ENCODE assay signal across 27 cellular contexts in the genomic region with DNA sequence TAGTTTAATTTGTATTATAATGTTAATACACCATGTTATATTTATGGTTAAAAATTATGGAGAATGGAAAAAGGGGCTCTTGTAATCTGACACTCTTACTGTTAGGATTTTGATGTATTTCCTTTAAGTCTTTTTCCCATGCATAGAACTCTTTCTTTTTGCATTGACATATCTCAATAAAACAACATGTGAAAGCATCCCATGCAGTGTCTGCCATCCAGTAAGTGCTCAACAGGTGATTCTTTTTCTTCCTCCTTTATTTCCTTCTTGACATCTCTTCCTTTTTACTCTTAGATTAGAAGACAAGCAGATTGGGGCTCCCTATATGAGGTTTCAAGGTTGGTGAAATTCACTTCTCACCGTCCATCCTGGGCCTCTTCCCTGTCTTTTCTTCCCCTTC. TPM values are rescaled to one million over a fixed set of nuclear protein-coding genes. Genes with fewer than 3 reads are reported as not detected.
DNase-seq lines count a peak whose midpoint lies in the region; ATAC-seq, FAIRE-seq and TF ChIP-seq lines count a peak whose summit lies in the region.
"Had no signal": no experiment of that assay in that cellular context is flagged by ENCODE, and none has a peak within 500 bp of the region (broad histone marks: within the 10 kb centered on the region; RNA-seq: fewer than 3 reads in every experiment).

No MANE protein-coding gene starts in this region.

- TF ChIP-seq CTCF in astrocyte (IDR thresholded peaks at IDR 0.05; ENCODE audit: insufficient read depth, low read depth, low read length) (no peak), nephron (IDR thresholded peaks at IDR 0.05; ENCODE audit: unreplicated experiment in 3 of 3) (no peak), esophagus squamous epithelium (IDR thresholded peaks at IDR 0.05) (no peak)

- peaks cover 10% of the 10 kb centered on the region for H3K4me1 Mint-ChIP-seq in activated naive CD4-positive, alpha-beta T cell treated with anti-CD3 and anti-CD28 coated beads, Interleukin-2, amount 50 U/mL, for 24 hours
- peaks cover 7% of the 10 kb centered on the region for H3K4me1 Mint-ChIP-seq in activated naive CD4-positive, alpha-beta T cell treated with anti-CD3 and anti-CD28 coated beads for 36 hours (ENCODE audit: low read depth)
- H3K4me1 Mint-ChIP-seq in astrocyte (ENCODE audit: low read depth, unreplicated experiment) (peaks cover 15% of the 10 kb centered on the region), nephron (peaks cover 30% of the 10 kb centered on the region)
- peaks cover 15% of the 10 kb centered on the region for H3K4me1 Mint-ChIP-seq in activated T-cell treated with anti-CD3 and anti-CD28 coated beads, Interleukin-2, amount 50 U/mL, for 72 hours (ENCODE audit: low read depth)

- H3K9ac ChIP-seq in astrocyte (ENCODE audit: low read length) = peak overlapping the region; percentile 20
- H3K9ac ChIP-seq in stomach smooth muscle (ENCODE audit: low read length in 2 of 2) = no peak overlapping the region

- 83 to 87% methylated on average over 1 of the region's 1 CpG for WGBS in esophagus squamous epithelium, 2 donors

- TF ChIP-seq POLR2A in esophagus squamous epithelium (IDR thresholded peaks at IDR 0.05) = no peak

- peak overlapping the region; percentile 51 for H3K27ac Mint-ChIP-seq in activated naive CD4-positive, alpha-beta T cell treated with anti-CD3 and anti-CD28 coated beads, Interleukin-2, amount 50 U/mL, for 24 hours
- H3K27ac Mint-ChIP-seq in activated naive CD4-positive, alpha-beta T cell treated with anti-CD3 and anti-CD28 coated beads for 36 hours = no peak overlapping the region
- no peak overlapping the region for H3K27ac Mint-ChIP-seq in astrocyte (ENCODE audit: unreplicated experiment)
- no peak overlapping the region for H3K27ac Mint-ChIP-seq in nephron
- H3K27ac Mint-ChIP-seq in activated T-cell treated with anti-CD3 and anti-CD28 coated beads, Interleukin-2, amount 50 U/mL, for 72 hours = no peak overlapping the region
- H3K27ac Mint-ChIP-seq: activated naive CD8-positive, alpha-beta T cell; activated T-helper 17 cell treated with anti-CD3 and anti-CD28 coated beads, Interleukin-2, amount 50 U/mL, for 72 hours; CD4-positive, alpha-beta memory T cell; stimulated activated naive CD8-positive, alpha-beta T cell treated with anti-CD3 and anti-CD28 coated beads, Interleukin-15, Interleukin-2, amounts not matched to agents 100 ng/mL and 50 ng/mL, for 24 hours had no signal

- H3K4me1 ChIP-seq in astrocyte (ENCODE audit: insufficient read depth, low read length) = peaks cover 14% of the 10 kb centered on the region
- H3K4me1 ChIP-seq in stomach smooth muscle (ENCODE audit: control insufficient read depth, insufficient read depth, low read length) = peaks cover 13% of the 10 kb centered on the region
- H3K4me1 ChIP-seq in esophagus squamous epithelium = peaks cover 0 to 25% (median 0%) of the 10 kb centered on the region in 3 donors

- H3K27me3 ChIP-seq in astrocyte (ENCODE audit: insufficient read depth, low read length) = no peaks in the 10 kb centered on the region
- H3K27me3 ChIP-seq in stomach smooth muscle (ENCODE audit: control insufficient read depth in 1 of 2, insufficient read depth in 2 of 2, low read length in 2 of 2) = no peaks in the 10 kb centered on the region
- peaks cover 0 to 7% (median 0%) of the 10 kb centered on the region in 4 donors for H3K27me3 ChIP-seq in esophagus squamous epithelium
- H3K27me3 ChIP-seq: upper lobe of left lung had no signal

- no peak for ATAC-seq in activated T-cell treated with anti-CD3 and anti-CD28 coated beads, Interleukin-2, amount 50 U/mL, for 72 hours (replicated peaks in 1 of 2)
- ATAC-seq in HG03354 (IDR thresholded peaks at IDR 0.05; ENCODE audit: poor library complexity, severe bottlenecking, unreplicated experiment) = no peak
- ATAC-seq: activated T-helper 17 cell treated with anti-CD3 and anti-CD28 coated beads, Interleukin-2, amount 50 U/mL, for 72 hours had no signal

- H3K4me2 ChIP-seq in astrocyte (ENCODE audit: low read length) = peak overlapping the region; percentile 92

- no peak overlapping the region for H3K4me3 Mint-ChIP-seq in activated naive CD4-positive, alpha-beta T cell treated with anti-CD3 and anti-CD28 coated beads, Interleukin-2, amount 50 U/mL, for 24 hours
- no peak overlapping the region for H3K4me3 Mint-ChIP-seq in activated naive CD4-positive, alpha-beta T cell treated with anti-CD3 and anti-CD28 coated beads for 36 hours
- H3K4me3 Mint-ChIP-seq in astrocyte (ENCODE audit: unreplicated experiment) (peak overlapping the region; percentile 76), nephron (peak overlapping the region; percentile 22 to 92 (median 63))
- no peak overlapping the region for H3K4me3 Mint-ChIP-seq in activated T-cell treated with anti-CD3 and anti-CD28 coated beads, Interleukin-2, amount 50 U/mL, for 72 hours
- H3K4me3 Mint-ChIP-seq: activated naive CD8-positive, alpha-beta T cell; activated T-helper 17 cell treated with anti-CD3 and anti-CD28 coated beads, Interleukin-2, amount 50 U/mL, for 72 hours; CD4-positive, alpha-beta memory T cell; stimulated activated naive CD8-positive, alpha-beta T cell treated with anti-CD3 and anti-CD28 coated beads, Interleukin-15, Interleukin-2, amounts not matched to agents 100 ng/mL and 50 ng/mL, for 24 hours had no signal

- intact Hi-C loops in activated naive CD4-positive, alpha-beta T cell treated with anti-CD3 and anti-CD28 coated beads for 36 hours (cut with micrococcal nuclease) = no loop called here
- intact Hi-C loops in esophagus squamous epithelium (cut with DNase I) = no loop called here

- H3K36me3 Mint-ChIP-seq in activated naive CD4-positive, alpha-beta T cell treated with anti-CD3 and anti-CD28 coated beads, Interleukin-2, amount 50 U/mL, for 24 hours = peaks cover 2% of the 10 kb centered on the region
- H3K36me3 Mint-ChIP-seq in activated naive CD4-positive, alpha-beta T cell treated with anti-CD3 and anti-CD28 coated beads for 36 hours (ENCODE audit: low read depth) = peaks cover 3% of the 10 kb centered on the region
- H3K36me3 Mint-ChIP-seq in astrocyte (ENCODE audit: low read depth, unreplicated experiment) (peaks cover 8% of the 10 kb centered on the region), nephron (ENCODE audit: low read depth) (peaks cover 10% of the 10 kb centered on the region)
- peaks cover under 1 to 3% of the 10 kb centered on the region in 2 donors for H3K36me3 Mint-ChIP-seq in activated T-cell treated with anti-CD3 and anti-CD28 coated beads, Interleukin-2, amount 50 U/mL, for 72 hours (ENCODE audit: insufficient read depth in 2 of 2)

- H3K4me3 ChIP-seq in astrocyte (ENCODE audit: insufficient read depth, low read depth, low read length) = peak overlapping the region; percentile 99
- H3K4me3 ChIP-seq in stomach smooth muscle (ENCODE audit: low read length in 2 of 2) = peak overlapping the region; percentile 91 to 95
- H3K4me3 ChIP-seq in esophagus squamous epithelium = peak overlapping the region in 2 of 4 donors; percentile 2 to 69

- H3K79me2 ChIP-seq in astrocyte (ENCODE audit: insufficient read depth, low read length) = peaks cover 97% of the 10 kb centered on the region

- H4K20me1 ChIP-seq in astrocyte (ENCODE audit: insufficient read depth, low read length) = peaks cover 35% of the 10 kb centered on the region

- no peak for DNase-seq in activated naive CD4-positive, alpha-beta T cell treated with anti-CD3 and anti-CD28 coated beads for 36 hours
- no peak for DNase-seq in astrocyte (ENCODE audit: low read depth)
- DNase-seq in activated T-cell treated with anti-CD3 and anti-CD28 coated beads, Interleukin-2, amount 50 U/mL, for 72 hours = no peak
- DNase-seq in esophagus squamous epithelium (lab: John Stamatoyannopoulos, UW) = no peak
- DNase-seq: 8988T; activated CD4-positive, alpha-beta T cell treated with anti-CD3 and anti-CD28 coated beads, Interleukin-2, amount 50 U/mL, for 4 hours; AML-193; CD4-positive, alpha-beta memory T cell; cerebellar nuclear complex; DMS 273 treated with DMSO at 0.1 percent for 48 hours; kidney; mammary epithelial cell; NCI-H1092 treated with DMSO at 0.1 percent for 48 hours; NCI-H187 treated with DMSO at 0.1 percent for 48 hours; NCI-H2227 treated with DMSO at 0.1 percent for 48 hours; NCI-H748 treated with DMSO at 0.1 percent for 48 hours; nucleus accumbens; upper lobe of left lung; WERI-Rb-1 had no signal

- H3K27me3 Mint-ChIP-seq in activated naive CD4-positive, alpha-beta T cell treated with anti-CD3 and anti-CD28 coated beads, Interleukin-2, amount 50 U/mL, for 24 hours = peaks cover 8% of the 10 kb centered on the region
- peaks cover 19% of the 10 kb centered on the region for H3K27me3 Mint-ChIP-seq in activated naive CD4-positive, alpha-beta T cell treated with anti-CD3 and anti-CD28 coated beads for 36 hours (ENCODE audit: low read depth)
- no peaks in the 10 kb centered on the region for H3K27me3 Mint-ChIP-seq in astrocyte (ENCODE audit: low read depth, unreplicated experiment)
- no peaks in the 10 kb centered on the region for H3K27me3 Mint-ChIP-seq in nephron (ENCODE audit: low read depth)
- H3K27me3 Mint-ChIP-seq in activated T-cell treated with anti-CD3 and anti-CD28 coated beads, Interleukin-2, amount 50 U/mL, for 72 hours (ENCODE audit: low read depth) = peaks cover 18% of the 10 kb centered on the region

- H3K36me3 ChIP-seq in astrocyte (ENCODE audit: insufficient read depth, low read length) (peaks cover 11% of the 10 kb centered on the region), stomach smooth muscle (ENCODE audit: control insufficient read depth in 2 of 2, insufficient read depth in 2 of 2, low read length in 2 of 2) (peaks cover 0 to 2% of the 10 kb centered on the region in 2 donors), esophagus squamous epithelium (no peaks in the 10 kb centered on the region)
- H3K36me3 ChIP-seq: upper lobe of left lung, WERI-Rb-1 had no signal

- CTCF ChIA-PET in activated naive CD4-positive, alpha-beta T cell treated with anti-CD3 and anti-CD28 coated beads for 36 hours (lab: Charles Lee) = no interaction called here

- no peaks in the 10 kb centered on the region for H3K9me3 ChIP-seq in astrocyte (ENCODE audit: insufficient read depth, low read depth, low read length)
- no peaks in the 10 kb centered on the region for H3K9me3 ChIP-seq in stomach smooth muscle (ENCODE audit: control insufficient read depth in 2 of 2, low read length in 2 of 2)
- no peaks in the 10 kb centered on the region for H3K9me3 ChIP-seq in esophagus squamous epithelium
- H3K9me3 ChIP-seq: upper lobe of left lung had no signal

- FAIRE-seq in astrocyte (lab: Jason Lieb, UNC) = no peak
- FAIRE-seq: kidney had no signal

- H3K27ac ChIP-seq in astrocyte (ENCODE audit: low read depth, low read length) = peak overlapping the region; percentile 100
- no peak overlapping the region for H3K27ac ChIP-seq in stomach smooth muscle (ENCODE audit: low read length)
- H3K27ac ChIP-seq in esophagus squamous epithelium = no peak overlapping the region
- H3K27ac ChIP-seq: epithelial cell of prostate, upper lobe of left lung, WERI-Rb-1 had no signal

- H2AFZ ChIP-seq in astrocyte (ENCODE audit: low read depth, low read length) = no peak overlapping the region

- H3K9me3 Mint-ChIP-seq in activated naive CD4-positive, alpha-beta T cell treated with anti-CD3 and anti-CD28 coated beads, Interleukin-2, amount 50 U/mL, for 24 hours = no peaks in the 10 kb centered on the region
- H3K9me3 Mint-ChIP-seq in activated naive CD4-positive, alpha-beta T cell treated with anti-CD3 and anti-CD28 coated beads for 36 hours = no peaks in the 10 kb centered on the region
- no peaks in the 10 kb centered on the region for H3K9me3 Mint-ChIP-seq in astrocyte (ENCODE audit: unreplicated experiment)
- H3K9me3 Mint-ChIP-seq in nephron = peaks cover 4% of the 10 kb centered on the region
- H3K9me3 Mint-ChIP-seq in activated T-cell treated with anti-CD3 and anti-CD28 coated beads, Interleukin-2, amount 50 U/mL, for 72 hours = peaks cover 0 to under 1% of the 10 kb centered on the region in 2 donors
- H3K9me3 Mint-ChIP-seq: activated T-helper 17 cell treated with anti-CD3 and anti-CD28 coated beads, Interleukin-2, amount 50 U/mL, for 72 hours; stimulated activated naive CD8-positive, alpha-beta T cell treated with anti-CD3 and anti-CD28 coated beads, Interleukin-15, Interleukin-2, amounts not matched to agents 100 ng/mL and 50 ng/mL, for 24 hours had no signal

RNA-seq across cellular contexts. Expression of a gene that starts 2.8 kb away (rescaled TPM):
- total RNA-seq in activated naive CD4-positive, alpha-beta T cell treated with anti-CD3 and anti-CD28 coated beads for 36 hours = 1 to 10 TPM; 1.7 to 1.9 TPM
- total RNA-seq in astrocyte = 37.5 and 39.4 TPM in 2 replicates
- 1 to 10 TPM; 1.1 to 1.4 TPM for total RNA-seq in activated T-cell treated with anti-CD3 and anti-CD28 coated beads, Interleukin-2, amount 50 U/mL, for 72 hours
- total RNA-seq in esophagus squamous epithelium = 10 to 100 TPM in 2 of 4 donors, 1 to 10 TPM in 1, under 1 TPM in 1; 0.76 to 34.1 (median 8.2) TPM

Comparison
In these comparisons a context has a peak if more than half of its experiments do, and no peak if none do; other contexts are left out.
1. H3K4me3 Mint-ChIP-seq: peak in astrocyte (single experiment) and nephron (3 of 3); none in activated naive CD4-positive, alpha-beta T cell treated with anti-CD3 and anti-CD28 coated beads, Interleukin-2, amount 50 U/mL, for 24 hours (single experiment), activated naive CD4-positive, alpha-beta T cell treated with anti-CD3 and anti-CD28 coated beads for 36 hours (single experiment) and activated T-cell treated with anti-CD3 and anti-CD28 coated beads, Interleukin-2, amount 50 U/mL, for 72 hours (0 of 2).